17 cellular contexts compared by ENCODE assay signal in genomic region chr13:75091707-75092106, GRCh38.
A peak's percentile ranks its signal among the peaks of the same experiment; 100 is the strongest.
DNase-seq lines count a peak whose midpoint lies in the region; ATAC-seq and TF ChIP-seq lines count a peak whose summit lies in the region.
"Had no signal": no experiment of that assay in that cellular context is flagged by ENCODE, and none has a peak within 500 bp of the region (broad histone marks: within the 10 kb centered on the region; RNA-seq: fewer than 3 reads in every experiment).

No MANE protein-coding gene starts in this region.

- H3K36me3 ChIP-seq in Loucy (ENCODE audit: insufficient read depth, low read length) (no peaks in the 10 kb centered on the region), endodermal cell (ENCODE audit: control insufficient read depth, insufficient read depth, low read length) (no peaks in the 10 kb centered on the region), neuron (ENCODE audit: insufficient read depth, low read length) (no peaks in the 10 kb centered on the region)

- no peaks in the 10 kb centered on the region for H3K27me3 Mint-ChIP-seq in activated T-cell treated with anti-CD3 and anti-CD28 coated beads, Interleukin-2, amount 50 U/mL, for 72 hours (ENCODE audit: low read depth)
- peaks cover 5% of the 10 kb centered on the region for H3K27me3 Mint-ChIP-seq in endodermal cell (ENCODE audit: insufficient read depth)

- H3K27ac ChIP-seq in endodermal cell (ENCODE audit: low read depth, low read length), result peak overlapping the region; percentile 21
- H3K27ac ChIP-seq: 22Rv1, SK-N-MC had no signal

- ATAC-seq in activated T-cell treated with anti-CD3 and anti-CD28 coated beads, Interleukin-2, amount 50 U/mL, for 72 hours (replicated peaks in 1 of 2), result no peak
- ATAC-seq in HG03280 (IDR thresholded peaks at IDR 0.05; ENCODE audit: unreplicated experiment), result no peak
- ATAC-seq in GM18502 (IDR thresholded peaks at IDR 0.05; ENCODE audit: poor library complexity, unreplicated experiment), result no peak
- ATAC-seq: Panc1, Right ventricle myocardium inferior had no signal

- H3K4me2 ChIP-seq in Loucy (ENCODE audit: low read depth, low read length, poor library complexity, severe bottlenecking), result no peak overlapping the region

- H3K9me3 ChIP-seq in Loucy (ENCODE audit: insufficient read depth, low read depth, low read length) (no peaks in the 10 kb centered on the region), endodermal cell (ENCODE audit: control insufficient read depth, low read length) (no peaks in the 10 kb centered on the region), neuron (ENCODE audit: low read length) (no peaks in the 10 kb centered on the region)

- no peak for DNase-seq in activated T-cell treated with anti-CD3 and anti-CD28 coated beads, Interleukin-2, amount 50 U/mL, for 72 hours
- no peak for DNase-seq in activated T-cell treated with anti-CD3 and anti-CD28 coated beads for 4 hours
- DNase-seq in endodermal cell, result peak; percentile 43
- no peak for DNase-seq in HEK293T (ENCODE audit: extremely low spot score)
- DNase-seq: CD8-positive, alpha-beta memory T cell; DMS 273 treated with DMSO at 0.1 percent for 48 hours; IMR-90; NCI-H1048; NCI-H1694 had no signal

- H3K27me3 ChIP-seq in Loucy (ENCODE audit: insufficient read depth, low read length, poor library complexity, severe bottlenecking) (no peaks in the 10 kb centered on the region), endodermal cell (ENCODE audit: control insufficient read depth, insufficient read depth, low read length, poor library complexity, severe bottlenecking) (peaks cover under 1% of the 10 kb centered on the region), neuron (ENCODE audit: insufficient read depth, low read length) (no peaks in the 10 kb centered on the region)

- H3K4me3 Mint-ChIP-seq in activated T-cell treated with anti-CD3 and anti-CD28 coated beads, Interleukin-2, amount 50 U/mL, for 72 hours, result peak overlapping the region in 1 of 2 donors; percentile 6
- H3K4me3 Mint-ChIP-seq in endodermal cell, result no peak overlapping the region
- H3K4me3 Mint-ChIP-seq: CD8-positive, alpha-beta memory T cell had no signal

- POLR2A ChIA-PET in HEK293T (lab: Yijun Ruan, JAX), result no interaction called here

- 77 to 82% methylated on average over 1 to 2 of the region's 2 CpGs for WGBS in endodermal cell (ENCODE audit: insufficient coverage in 1 of 2, insufficient read length in 1 of 2), 2 experiments

- H3K9ac ChIP-seq in Loucy (ENCODE audit: low read depth, low read length, poor library complexity, severe bottlenecking) (no peak overlapping the region), endodermal cell (ENCODE audit: extremely low read depth, low read length, poor library complexity, severe bottlenecking) (no peak overlapping the region)

- H3K4me3 ChIP-seq in Loucy (ENCODE audit: low read length, poor library complexity, severe bottlenecking) (no peak overlapping the region), endodermal cell (ENCODE audit: low read length) (no peak overlapping the region), neuron (ENCODE audit: low read length) (no peak overlapping the region)
- H3K4me3 ChIP-seq: SK-N-MC had no signal

- H3K36me3 Mint-ChIP-seq in activated T-cell treated with anti-CD3 and anti-CD28 coated beads, Interleukin-2, amount 50 U/mL, for 72 hours (ENCODE audit: insufficient read depth in 2 of 2), result no peaks in the 10 kb centered on the region
- H3K36me3 Mint-ChIP-seq in endodermal cell (ENCODE audit: low read depth), result no peaks in the 10 kb centered on the region
- H3K36me3 Mint-ChIP-seq: CD8-positive, alpha-beta memory T cell had no signal

- TF ChIP-seq CTCF in Loucy (conservative IDR thresholded peaks at IDR 0.05; ENCODE audit: low read length) (no peak), endodermal cell (conservative IDR thresholded peaks at IDR 0.05) (no peak)

- H2AFZ ChIP-seq in Loucy (ENCODE audit: low read length), result peak overlapping the region; percentile 67
- H2AFZ ChIP-seq in neuron (ENCODE audit: low read depth, low read length), result peak overlapping the region; percentile 49

- H3K79me2 ChIP-seq in Loucy (ENCODE audit: insufficient read depth, low read length), result no peaks in the 10 kb centered on the region

- H3K4me1 ChIP-seq in Loucy (ENCODE audit: insufficient read depth, low read length, poor library complexity, severe bottlenecking) (no peaks in the 10 kb centered on the region), endodermal cell (ENCODE audit: control insufficient read depth, insufficient read depth, low read length) (peaks cover 3% of the 10 kb centered on the region), neuron (ENCODE audit: insufficient read depth, low read length) (peaks cover 26% of the 10 kb centered on the region)

- no peaks in the 10 kb centered on the region for H3K9me2 ChIP-seq in Loucy (replicated peaks; ENCODE audit: low read depth, low read length)

- H3F3A ChIP-seq in Loucy (ENCODE audit: low read depth), result no peaks in the 10 kb centered on the region

- CTCF ChIA-PET in HEK293T (lab: Yijun Ruan, JAX), result no interaction called here

- H4K20me1 ChIP-seq in Loucy (ENCODE audit: insufficient read depth, low read length, poor library complexity, severe bottlenecking), result no peaks in the 10 kb centered on the region

- H3K9me3 Mint-ChIP-seq in activated T-cell treated with anti-CD3 and anti-CD28 coated beads, Interleukin-2, amount 50 U/mL, for 72 hours, result no peaks in the 10 kb centered on the region
- H3K9me3 Mint-ChIP-seq in endodermal cell, result no peaks in the 10 kb centered on the region
- H3K9me3 Mint-ChIP-seq: CD8-positive, alpha-beta memory T cell had no signal

- H3K27ac Mint-ChIP-seq in activated T-cell treated with anti-CD3 and anti-CD28 coated beads, Interleukin-2, amount 50 U/mL, for 72 hours, result peak overlapping the region; percentile 9
- H3K27ac Mint-ChIP-seq in endodermal cell, result peak overlapping the region; percentile 32
- H3K27ac Mint-ChIP-seq: CD8-positive, alpha-beta memory T cell had no signal

- H3K4me1 Mint-ChIP-seq in activated T-cell treated with anti-CD3 and anti-CD28 coated beads, Interleukin-2, amount 50 U/mL, for 72 hours (ENCODE audit: low read depth), result no peaks in the 10 kb centered on the region
- peaks cover 30% of the 10 kb centered on the region for H3K4me1 Mint-ChIP-seq in endodermal cell

TF ChIP-seq in HEK293T, 16 proteins besides CTCF, POLR2A, EP300 and RAD21:
- TF ChIP-seq SUZ12 (IDR thresholded peaks at IDR 0.05), result no peak
- TF ChIP-seq ZNF384 (IDR thresholded peaks at IDR 0.05), result no peak
- TF ChIP-seq L3MBTL2 (conservative IDR thresholded peaks at IDR 0.05), result no peak
- no peak for TF ChIP-seq CTBP1 (IDR thresholded peaks at IDR 0.05; ENCODE audit: borderline replicate concordance)
- no peak for TF ChIP-seq FOXA1 (IDR thresholded peaks at IDR 0.05)
- TF ChIP-seq ARNT (IDR thresholded peaks at IDR 0.05), result no peak
- TF ChIP-seq FOXM1 (IDR thresholded peaks at IDR 0.05; ENCODE audit: borderline replicate concordance), result no peak
- TF ChIP-seq TARDBP (IDR thresholded peaks at IDR 0.05), result no peak
- TF ChIP-seq ELF4 (IDR thresholded peaks at IDR 0.05), result no peak
- TF ChIP-seq NFRKB (IDR thresholded peaks at IDR 0.05), result no peak
- TF ChIP-seq LEF1 (IDR thresholded peaks at IDR 0.05; ENCODE audit: borderline replicate concordance), result no peak
